ENCODE assay signal across 1 cellular context in the genomic region with DNA sequence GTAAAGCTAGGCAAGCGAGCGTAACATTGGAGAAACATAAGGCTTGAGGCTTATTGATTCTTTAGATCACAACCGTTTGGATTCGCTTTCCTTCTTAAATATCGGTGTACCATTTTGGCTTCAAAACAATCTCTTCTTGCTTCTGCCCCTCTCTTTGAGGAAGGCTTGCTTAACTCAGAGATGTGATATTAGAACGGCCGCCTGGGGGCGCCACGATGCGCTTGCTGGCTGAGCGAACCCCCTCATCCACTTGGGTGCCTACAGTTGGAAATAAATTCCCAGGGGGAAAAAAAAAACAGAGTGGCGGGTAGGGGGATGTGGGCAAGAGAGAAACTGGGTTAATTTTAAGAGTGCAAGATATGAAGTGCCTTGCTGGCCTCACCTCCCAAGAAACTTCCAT.
TF ChIP-seq lines count a peak whose summit lies in the region.

No MANE protein-coding gene starts in this region.

TF ChIP-seq in H1, 55 proteins besides CTCF, POLR2A, EP300 and RAD21 (continued from another document):
- TF ChIP-seq CHD7 (IDR thresholded peaks at IDR 0.05; ENCODE audit: insufficient replicate concordance, low read length) (no peak), ATF2 (IDR thresholded peaks at IDR 0.05; ENCODE audit: low read length) (0 out of 2 replicates have a peak, but pooled peaks have one; percentile 65)
